Comparison of ENCODE assay signal across 31 cellular contexts in the genomic region with DNA sequence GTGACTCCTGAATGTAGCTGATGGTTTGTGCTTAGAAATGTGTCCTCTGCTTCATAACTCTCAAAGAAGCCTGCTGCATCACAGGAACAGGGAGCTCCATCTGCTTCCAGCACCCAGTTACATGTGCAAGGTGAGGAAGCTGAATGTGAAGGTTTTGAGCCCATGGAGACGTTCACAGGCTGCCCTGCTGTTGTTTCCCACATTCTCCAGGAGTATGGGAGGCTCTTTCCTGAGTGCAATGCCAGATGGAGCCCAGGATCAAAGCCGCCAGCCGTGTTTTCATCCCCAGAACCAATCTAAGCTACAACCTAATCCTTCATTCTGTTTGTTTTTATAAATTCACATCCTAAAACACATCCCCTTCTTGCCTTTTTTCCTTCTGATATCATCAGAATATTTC.
"Had no signal": no experiment of that assay in that cellular context is flagged by ENCODE, and none has a peak within 500 bp of the region (broad histone marks: within the 10 kb centered on the region; RNA-seq: fewer than 3 reads in every experiment).

No MANE protein-coding gene starts in this region.

- H3K9me3 ChIP-seq: Peyer's patch, SJSA1, SK-N-SH had no signal

- H3K27me3 ChIP-seq: brain microvascular endothelial cell, Peyer's patch had no signal

- H3K4me3 ChIP-seq: Peyer's patch, SJSA1 had no signal

- ATAC-seq: activated CD4-positive, alpha-beta T cell treated with anti-CD3 and anti-CD28 coated beads for 36 hours; activated CD4-positive, CD25-positive, alpha-beta regulatory T cell treated with anti-CD3 and anti-CD28 coated beads, Interleukin-2, amount 50 U/mL, for 24 hours; activated CD8-positive, alpha-beta T cell treated with anti-CD3 and anti-CD28 coated beads, Interleukin-2, amount 10 ng/mL, durations not matched to agents 7 days and 5 days; activated naive CD4-positive, alpha-beta T cell treated with anti-CD3 and anti-CD28 coated beads, Interleukin-2, amount 50 U/mL, for 72 hours; activated T-cell treated with anti-CD3 and anti-CD28 coated beads, Interleukin-2, amount 50 U/mL, for 4 hours; PC-3; WTC11 had no signal

- H3K36me3 ChIP-seq: brain microvascular endothelial cell, Peyer's patch, SJSA1 had no signal

- H3K27ac ChIP-seq: brain microvascular endothelial cell, KMS-11, SJSA1 had no signal

- H3K4me1 ChIP-seq: SJSA1 had no signal

- DNase-seq: activated CD4-positive, alpha-beta T cell treated with anti-CD3 and anti-CD28 coated beads for 36 hours; activated CD4-positive, alpha-beta T cell treated with anti-CD3 and anti-CD28 coated beads, Interleukin-2, amount 10 ng/mL, durations not matched to agents 7 days and 5 days; activated CD4-positive, alpha-beta T cell treated with anti-CD3 and anti-CD28 coated beads, Interleukin-2, amount 50 U/mL, for 48 hours; activated CD8-positive, alpha-beta T cell treated with anti-CD3 and anti-CD28 coated beads, Interleukin-2, amount 10 ng/mL, durations not matched to agents 7 days and 5 days; activated gamma-delta T cell treated with Interleukin-2 at 50 U/mL for 16 hours; activated naive CD4-positive, alpha-beta T cell treated with anti-CD3 and anti-CD28 coated beads for 36 hours; activated T-cell treated with anti-CD3 and anti-CD28 coated beads, Interleukin-2, amount 50 U/mL, for 4 hours; anterior cingulate cortex; brain microvascular endothelial cell; central memory CD4-positive, alpha-beta T cell; MM.1S; MV-4-11; NCI-H1092; NCI-H1417; NCI-H146; NCI-H187 treated with DMSO at 0.1 percent for 48 hours; NCI-H2081; NCI-H510A; NCI-H69; NK-92 treated with Interleukin-12 subunit alpha and Interleukin-12 subunit beta, amount 100 ng/mL, for 24 hours; PC-3; Peyer's patch; RPMI8226; SHP77 treated with DMSO at 0.1 percent for 48 hours; SK-N-SH had no signal

- FAIRE-seq: TTC549 had no signal
